Comparison of ENCODE assay signal across 1 cellular context in the genomic region with DNA sequence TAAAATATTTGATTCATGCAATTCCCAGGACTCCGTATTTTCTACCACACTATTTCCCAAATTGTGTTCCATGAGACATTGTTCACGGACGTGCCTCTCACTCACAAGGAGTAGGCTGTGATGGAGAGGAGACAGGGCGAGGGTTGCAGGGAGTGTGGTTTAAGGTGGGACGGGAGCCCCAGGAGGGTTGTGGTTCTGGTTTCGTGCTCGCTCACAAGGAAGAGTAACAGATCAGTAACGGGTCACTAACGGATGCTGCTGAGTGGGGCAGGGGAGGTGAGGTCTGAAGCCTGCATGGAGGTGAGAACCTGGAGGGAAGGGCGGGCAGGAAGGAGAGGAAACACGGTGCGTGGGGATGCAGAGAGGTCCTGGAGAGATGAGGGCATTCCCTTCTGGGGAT.
TF ChIP-seq lines count a peak whose summit lies in the region.

No MANE protein-coding gene starts in this region.

TF ChIP-seq in GM23338, 12 proteins besides CTCF, POLR2A, EP300 and RAD21:
- TF ChIP-seq, protein P1, sequence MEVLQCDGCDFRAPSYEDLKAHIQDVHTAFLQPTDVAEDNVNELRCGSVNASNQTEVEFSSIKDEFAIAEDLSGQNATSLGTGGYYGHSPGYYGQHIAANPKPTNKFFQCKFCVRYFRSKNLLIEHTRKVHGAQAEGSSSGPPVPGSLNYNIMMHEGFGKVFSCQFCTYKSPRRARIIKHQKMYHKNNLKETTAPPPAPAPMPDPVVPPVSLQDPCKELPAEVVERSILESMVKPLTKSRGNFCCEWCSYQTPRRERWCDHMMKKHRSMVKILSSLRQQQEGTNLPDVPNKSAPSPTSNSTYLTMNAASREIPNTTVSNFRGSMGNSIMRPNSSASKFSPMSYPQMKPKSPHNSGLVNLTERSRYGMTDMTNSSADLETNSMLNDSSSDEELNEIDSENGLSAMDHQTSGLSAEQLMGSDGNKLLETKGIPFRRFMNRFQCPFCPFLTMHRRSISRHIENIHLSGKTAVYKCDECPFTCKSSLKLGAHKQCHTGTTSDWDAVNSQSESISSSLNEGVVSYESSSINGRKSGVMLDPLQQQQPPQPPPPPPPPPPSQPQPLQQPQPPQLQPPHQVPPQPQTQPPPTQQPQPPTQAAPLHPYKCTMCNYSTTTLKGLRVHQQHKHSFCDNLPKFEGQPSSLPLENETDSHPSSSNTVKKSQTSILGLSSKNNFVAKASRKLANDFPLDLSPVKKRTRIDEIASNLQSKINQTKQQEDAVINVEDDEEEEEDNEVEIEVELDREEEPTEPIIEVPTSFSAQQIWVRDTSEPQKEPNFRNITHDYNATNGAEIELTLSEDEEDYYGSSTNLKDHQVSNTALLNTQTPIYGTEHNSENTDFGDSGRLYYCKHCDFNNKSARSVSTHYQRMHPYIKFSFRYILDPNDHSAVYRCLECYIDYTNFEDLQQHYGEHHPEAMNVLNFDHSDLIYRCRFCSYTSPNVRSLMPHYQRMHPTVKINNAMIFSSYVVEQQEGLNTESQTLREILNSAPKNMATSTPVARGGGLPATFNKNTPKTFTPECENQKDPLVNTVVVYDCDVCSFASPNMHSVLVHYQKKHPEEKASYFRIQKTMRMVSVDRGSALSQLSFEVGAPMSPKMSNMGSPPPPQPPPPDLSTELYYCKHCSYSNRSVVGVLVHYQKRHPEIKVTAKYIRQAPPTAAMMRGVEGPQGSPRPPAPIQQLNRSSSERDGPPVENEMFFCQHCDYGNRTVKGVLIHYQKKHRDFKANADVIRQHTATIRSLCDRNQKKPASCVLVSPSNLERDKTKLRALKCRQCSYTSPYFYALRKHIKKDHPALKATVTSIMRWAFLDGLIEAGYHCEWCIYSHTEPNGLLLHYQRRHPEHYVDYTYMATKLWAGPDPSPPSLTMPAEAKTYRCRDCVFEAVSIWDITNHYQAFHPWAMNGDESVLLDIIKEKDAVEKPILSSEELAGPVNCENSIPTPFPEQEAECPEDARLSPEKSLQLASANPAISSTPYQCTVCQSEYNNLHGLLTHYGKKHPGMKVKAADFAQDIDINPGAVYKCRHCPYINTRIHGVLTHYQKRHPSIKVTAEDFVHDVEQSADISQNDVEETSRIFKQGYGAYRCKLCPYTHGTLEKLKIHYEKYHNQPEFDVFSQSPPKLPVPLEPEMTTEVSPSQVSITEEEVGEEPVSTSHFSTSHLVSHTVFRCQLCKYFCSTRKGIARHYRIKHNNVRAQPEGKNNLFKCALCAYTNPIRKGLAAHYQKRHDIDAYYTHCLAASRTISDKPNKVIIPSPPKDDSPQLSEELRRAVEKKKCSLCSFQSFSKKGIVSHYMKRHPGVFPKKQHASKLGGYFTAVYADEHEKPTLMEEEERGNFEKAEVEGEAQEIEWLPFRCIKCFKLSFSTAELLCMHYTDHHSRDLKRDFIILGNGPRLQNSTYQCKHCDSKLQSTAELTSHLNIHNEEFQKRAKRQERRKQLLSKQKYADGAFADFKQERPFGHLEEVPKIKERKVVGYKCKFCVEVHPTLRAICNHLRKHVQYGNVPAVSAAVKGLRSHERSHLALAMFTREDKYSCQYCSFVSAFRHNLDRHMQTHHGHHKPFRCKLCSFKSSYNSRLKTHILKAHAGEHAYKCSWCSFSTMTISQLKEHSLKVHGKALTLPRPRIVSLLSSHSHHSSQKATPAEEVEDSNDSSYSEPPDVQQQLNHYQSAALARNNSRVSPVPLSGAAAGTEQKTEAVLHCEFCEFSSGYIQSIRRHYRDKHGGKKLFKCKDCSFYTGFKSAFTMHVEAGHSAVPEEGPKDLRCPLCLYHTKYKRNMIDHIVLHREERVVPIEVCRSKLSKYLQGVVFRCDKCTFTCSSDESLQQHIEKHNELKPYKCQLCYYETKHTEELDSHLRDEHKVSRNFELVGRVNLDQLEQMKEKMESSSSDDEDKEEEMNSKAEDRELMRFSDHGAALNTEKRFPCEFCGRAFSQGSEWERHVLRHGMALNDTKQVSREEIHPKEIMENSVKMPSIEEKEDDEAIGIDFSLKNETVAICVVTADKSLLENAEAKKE (CRISPR knock-in tag; IDR thresholded peaks at IDR 0.05) = no peak
- TF ChIP-seq JUNB (IDR thresholded peaks at IDR 0.05; ENCODE audit: unreplicated experiment) (no peak), CREB1 (CRISPR knock-in tag; IDR thresholded peaks at IDR 0.05; ENCODE audit: low read depth) (no peak), NANOG (IDR thresholded peaks at IDR 0.05; ENCODE audit: borderline replicate concordance) (no peak), ZNF331 (CRISPR knock-in tag; IDR thresholded peaks at IDR 0.05; ENCODE audit: low read depth) (no peak), ZNF114 (CRISPR knock-in tag; IDR thresholded peaks at IDR 0.05) (no peak), STAT1 (IDR thresholded peaks at IDR 0.05; ENCODE audit: unreplicated experiment) (no peak), EZH2 (IDR thresholded peaks at IDR 0.05; ENCODE audit: low read depth, unreplicated experiment) (no peak), EZH2phosphoT487 (IDR thresholded peaks at IDR 0.05; ENCODE audit: unreplicated experiment) (no peak), POLR2AphosphoS5 (IDR thresholded peaks at IDR 0.05; ENCODE audit: low read depth) (no peak)
- TF ChIP-seq, protein P2, sequence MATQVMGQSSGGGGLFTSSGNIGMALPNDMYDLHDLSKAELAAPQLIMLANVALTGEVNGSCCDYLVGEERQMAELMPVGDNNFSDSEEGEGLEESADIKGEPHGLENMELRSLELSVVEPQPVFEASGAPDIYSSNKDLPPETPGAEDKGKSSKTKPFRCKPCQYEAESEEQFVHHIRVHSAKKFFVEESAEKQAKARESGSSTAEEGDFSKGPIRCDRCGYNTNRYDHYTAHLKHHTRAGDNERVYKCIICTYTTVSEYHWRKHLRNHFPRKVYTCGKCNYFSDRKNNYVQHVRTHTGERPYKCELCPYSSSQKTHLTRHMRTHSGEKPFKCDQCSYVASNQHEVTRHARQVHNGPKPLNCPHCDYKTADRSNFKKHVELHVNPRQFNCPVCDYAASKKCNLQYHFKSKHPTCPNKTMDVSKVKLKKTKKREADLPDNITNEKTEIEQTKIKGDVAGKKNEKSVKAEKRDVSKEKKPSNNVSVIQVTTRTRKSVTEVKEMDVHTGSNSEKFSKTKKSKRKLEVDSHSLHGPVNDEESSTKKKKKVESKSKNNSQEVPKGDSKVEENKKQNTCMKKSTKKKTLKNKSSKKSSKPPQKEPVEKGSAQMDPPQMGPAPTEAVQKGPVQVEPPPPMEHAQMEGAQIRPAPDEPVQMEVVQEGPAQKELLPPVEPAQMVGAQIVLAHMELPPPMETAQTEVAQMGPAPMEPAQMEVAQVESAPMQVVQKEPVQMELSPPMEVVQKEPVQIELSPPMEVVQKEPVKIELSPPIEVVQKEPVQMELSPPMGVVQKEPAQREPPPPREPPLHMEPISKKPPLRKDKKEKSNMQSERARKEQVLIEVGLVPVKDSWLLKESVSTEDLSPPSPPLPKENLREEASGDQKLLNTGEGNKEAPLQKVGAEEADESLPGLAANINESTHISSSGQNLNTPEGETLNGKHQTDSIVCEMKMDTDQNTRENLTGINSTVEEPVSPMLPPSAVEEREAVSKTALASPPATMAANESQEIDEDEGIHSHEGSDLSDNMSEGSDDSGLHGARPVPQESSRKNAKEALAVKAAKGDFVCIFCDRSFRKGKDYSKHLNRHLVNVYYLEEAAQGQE (IDR thresholded peaks at IDR 0.05; ENCODE audit: unreplicated experiment) = no peak
- TF ChIP-seq, protein P3, sequence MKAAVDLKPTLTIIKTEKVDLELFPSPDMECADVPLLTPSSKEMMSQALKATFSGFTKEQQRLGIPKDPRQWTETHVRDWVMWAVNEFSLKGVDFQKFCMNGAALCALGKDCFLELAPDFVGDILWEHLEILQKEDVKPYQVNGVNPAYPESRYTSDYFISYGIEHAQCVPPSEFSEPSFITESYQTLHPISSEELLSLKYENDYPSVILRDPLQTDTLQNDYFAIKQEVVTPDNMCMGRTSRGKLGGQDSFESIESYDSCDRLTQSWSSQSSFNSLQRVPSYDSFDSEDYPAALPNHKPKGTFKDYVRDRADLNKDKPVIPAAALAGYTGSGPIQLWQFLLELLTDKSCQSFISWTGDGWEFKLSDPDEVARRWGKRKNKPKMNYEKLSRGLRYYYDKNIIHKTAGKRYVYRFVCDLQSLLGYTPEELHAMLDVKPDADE (IDR thresholded peaks at IDR 0.05) = no peak
TF ChIP-seq in GM23338: peak in this region for 0.
